In genomic region chr1:236282159-236282716, GRCh38 we compare ENCODE assay signal across 8 cellular contexts. TPM values are rescaled to one million over a fixed set of nuclear protein-coding genes. Genes with fewer than 3 reads are reported as not detected.
A peak's percentile ranks its signal among the peaks of the same experiment; 100 is the strongest.
DNase-seq lines count a peak whose midpoint lies in the region; ATAC-seq and TF ChIP-seq lines count a peak whose summit lies in the region.

No MANE protein-coding gene starts in this region.

- H2AFZ ChIP-seq in smooth muscle cell (ENCODE audit: low read depth), result peak overlapping the region; percentile 92

- H3K9me3 ChIP-seq in smooth muscle cell (replicated peaks; ENCODE audit: low read depth), result no peaks in the 10 kb centered on the region

- peak; percentile 26 for DNase-seq in stimulated activated CD4-positive, alpha-beta T cell treated with anti-CD3 and anti-CD28 coated beads, Interleukin-12 subunit alpha, Interleukin-12 subunit beta, amount 100 ng/mL, for 4 hours
- DNase-seq in stimulated activated CD4-positive, alpha-beta T cell treated with anti-CD3 and anti-CD28 coated beads, Interleukin-4, amount 100 ng/mL, for 24 hours, result no peak
- peak; percentile 40 to 54 for DNase-seq in activated CD4-positive, alpha-beta T cell treated with anti-CD3 and anti-CD28 coated beads, Interleukin-2, amount 50 U/mL, for 48 hours
- DNase-seq in foreskin fibroblast (no peak), smooth muscle cell (lab: John Stamatoyannopoulos, UW; ENCODE audit: unreplicated experiment) (no peak), amniotic stem cell (lab: John Stamatoyannopoulos, UW) (no peak), NCI-H446 treated with DMSO at 0.1 percent for 48 hours (lab: John Stamatoyannopoulos, UW) (no peak)

- no peaks in the 10 kb centered on the region for H3K79me2 ChIP-seq in smooth muscle cell (ENCODE audit: low read depth)

- H3F3A ChIP-seq in smooth muscle cell (ENCODE audit: low read depth), result no peaks in the 10 kb centered on the region

- H3K4me1 ChIP-seq in smooth muscle cell (ENCODE audit: low read depth), result peaks cover 12% of the 10 kb centered on the region

- H4K20me1 ChIP-seq in smooth muscle cell (ENCODE audit: low read depth), result no peaks in the 10 kb centered on the region

- TF ChIP-seq CTCF in foreskin fibroblast (IDR thresholded peaks at IDR 0.05; ENCODE audit: low read depth, low read length) (no peak), smooth muscle cell (IDR thresholded peaks at IDR 0.05; ENCODE audit: borderline replicate concordance, insufficient read depth, poor library complexity, severe bottlenecking) (no peak)

- H3K4me3 ChIP-seq in foreskin fibroblast (ENCODE audit: low read depth in 1 of 2, low read length in 2 of 2) (peak overlapping the region; percentile 77 to 89), smooth muscle cell (peak overlapping the region; percentile 81)

- peaks cover 33% of the 10 kb centered on the region for H3K27me3 ChIP-seq in smooth muscle cell (ENCODE audit: low read depth)

- 6% methylated on average over 34 of the region's 34 CpGs for WGBS in smooth muscle cell (ENCODE audit: low lambda C conversion rate)

- H3K9ac ChIP-seq in smooth muscle cell (ENCODE audit: low read depth), result peak overlapping the region; percentile 45

- no peaks in the 10 kb centered on the region for H3K36me3 ChIP-seq in smooth muscle cell (ENCODE audit: low read depth)

- H3K4me2 ChIP-seq in smooth muscle cell, result peak overlapping the region; percentile 83

- no peak overlapping the region for H3K27ac ChIP-seq in smooth muscle cell (ENCODE audit: low read depth)

- peak; percentile 20 for ATAC-seq in HG03354 (IDR thresholded peaks at IDR 0.05; ENCODE audit: poor library complexity, severe bottlenecking, unreplicated experiment)

RNA-seq across cellular contexts. Expression of gene ERO1B, which starts 0.5 kb away (rescaled TPM):
- total RNA-seq in smooth muscle cell, result 1.9 and 3.7 TPM in 2 replicates
- 1.3 and 2.1 TPM in 2 replicates for polyA plus RNA-seq in smooth muscle cell

Comparison
In these comparisons a context has a peak if more than half of its experiments do, and no peak if none do; other contexts are left out.
1. DNase-seq: peak in stimulated activated CD4-positive, alpha-beta T cell treated with anti-CD3 and anti-CD28 coated beads, Interleukin-12 subunit alpha, Interleukin-12 subunit beta, amount 100 ng/mL, for 4 hours (single experiment) and activated CD4-positive, alpha-beta T cell treated with anti-CD3 and anti-CD28 coated beads, Interleukin-2, amount 50 U/mL, for 48 hours (2 of 2); none in stimulated activated CD4-positive, alpha-beta T cell treated with anti-CD3 and anti-CD28 coated beads, Interleukin-4, amount 100 ng/mL, for 24 hours (single experiment), foreskin fibroblast (0 of 2), smooth muscle cell (single experiment), amniotic stem cell (single experiment) and NCI-H446 treated with DMSO at 0.1 percent for 48 hours (single experiment).